22 cellular contexts compared by ENCODE assay signal in genomic region chr7:70838292-70838907, GRCh38.
"Had no signal": no experiment of that assay in that cellular context is flagged by ENCODE, and none has a peak within 500 bp of the region (broad histone marks: within the 10 kb centered on the region; RNA-seq: fewer than 3 reads in every experiment).

No MANE protein-coding gene starts in this region.

- H3K4me1 Mint-ChIP-seq: stimulated activated naive B cell treated with anti-CD40 and anti-IgM and Interleukin-4, amounts not matched to agents 10 μg/mL and 1 μg/mL and 100 μg/mL, for 72 hours had no signal

- H3K4me3 ChIP-seq: coronary artery, heart left ventricle, left ventricle myocardium inferior, lung, sigmoid colon, skin epidermis, stomach, thoracic aorta, transverse colon had no signal

- H3K27me3 ChIP-seq: sigmoid colon, transverse colon had no signal

- FAIRE-seq: endothelial cell of umbilical vein had no signal

- H3K27ac ChIP-seq: coronary artery, heart left ventricle, left ventricle myocardium inferior, sigmoid colon, skin epidermis, stomach, thoracic aorta, transverse colon had no signal

- H3K9me3 ChIP-seq: sigmoid colon, thoracic aorta, transverse colon had no signal

- H3K4me3 Mint-ChIP-seq: endodermal cell; natural killer cell treated with Interleukin-12 subunit alpha and Interleukin-12 subunit beta and Interleukin-15 and Interleukin-18, amount 100 ng/mL, for 72 hours; stimulated activated naive B cell treated with anti-CD40 and anti-IgM and Interleukin-4, amounts not matched to agents 10 μg/mL and 1 μg/mL and 100 μg/mL, for 72 hours had no signal

- H3K27ac Mint-ChIP-seq: endodermal cell; natural killer cell treated with Interleukin-12 subunit alpha and Interleukin-12 subunit beta and Interleukin-15 and Interleukin-18, amount 100 ng/mL, for 72 hours; stimulated activated naive B cell treated with anti-CD40 and anti-IgM and Interleukin-4, amounts not matched to agents 10 μg/mL and 1 μg/mL and 100 μg/mL, for 72 hours had no signal

- H3K36me3 Mint-ChIP-seq: stimulated activated naive B cell treated with anti-CD40 and anti-IgM and Interleukin-4, amounts not matched to agents 10 μg/mL and 1 μg/mL and 100 μg/mL, for 72 hours had no signal

- H3K36me3 ChIP-seq: heart left ventricle, left ventricle myocardium inferior, sigmoid colon, stomach, thoracic aorta, transverse colon had no signal

- DNase-seq: effector CD4-positive, alpha-beta T cell; endodermal cell; erythroblast; foreskin melanocyte; heart left ventricle; islet precursor cell; left ventricle myocardium inferior; mesenchymal stem cell; midbrain; sigmoid colon; stimulated activated CD4-positive, alpha-beta T cell treated with anti-CD3 and anti-CD28 coated beads, Interleukin-2, amount 100 ng/mL, for 24 hours; stimulated activated CD4-positive, alpha-beta T cell treated with anti-CD3 and anti-CD28 coated beads, Interleukin-4, amount 100 ng/mL, for 4 hours; stimulated activated naive B cell treated with anti-CD40 and anti-IgM and Interleukin-4, amounts not matched to agents 10 μg/mL and 1 μg/mL and 100 μg/mL, for 72 hours; stomach; substantia nigra; transverse colon had no signal

- H3K4me1 ChIP-seq: heart left ventricle, left ventricle myocardium inferior, sigmoid colon, stomach, transverse colon had no signal
